ENCODE assay signal across 34 cellular contexts in genomic region chr13:34021619-34022018, GRCh38.
"Had no signal": no experiment of that assay in that cellular context is flagged by ENCODE, and none has a peak within 500 bp of the region (broad histone marks: within the 10 kb centered on the region; RNA-seq: fewer than 3 reads in every experiment).

No MANE protein-coding gene starts in this region.

- H3K27me3 ChIP-seq: MG63 had no signal

- DNase-seq: Karpas-422, Kasumi-1, MG63, MM.1S, MV-4-11, NCI-H1048, NCI-H1092, NCI-H1092 treated with DMSO at 0.1 percent for 48 hours, NCI-H1105, NCI-H1105 treated with DMSO at 0.1 percent for 48 hours, NCI-H1417, NCI-H1417 treated with DMSO at 0.1 percent for 48 hours, NCI-H1436, NCI-H1436 treated with DMSO at 0.1 percent for 48 hours, NCI-H146, NCI-H1694, NCI-H1694 treated with DMSO at 0.1 percent for 48 hours, NCI-H187, NCI-H187 treated with DMSO at 0.1 percent for 48 hours, NCI-H1930, NCI-H2029, NCI-H2029 treated with DMSO at 0.1 percent for 48 hours, NCI-H2081, NCI-H2081 treated with DMSO at 0.1 percent for 48 hours, NCI-H2107, NCI-H2171, NCI-H2171 treated with DMSO at 0.1 percent for 48 hours, NCI-H2227 treated with DMSO at 0.1 percent for 48 hours, NCI-H226, NCI-H345, NCI-H446, NCI-H446 treated with DMSO at 0.1 percent for 48 hours, NCI-H510A, NCI-H510A treated with DMSO at 0.1 percent for 48 hours had no signal

- H3K4me3 ChIP-seq: MG63 had no signal

- H3K36me3 ChIP-seq: MG63 had no signal
